ENCODE assay signal across 17 cellular contexts in the genomic region with DNA sequence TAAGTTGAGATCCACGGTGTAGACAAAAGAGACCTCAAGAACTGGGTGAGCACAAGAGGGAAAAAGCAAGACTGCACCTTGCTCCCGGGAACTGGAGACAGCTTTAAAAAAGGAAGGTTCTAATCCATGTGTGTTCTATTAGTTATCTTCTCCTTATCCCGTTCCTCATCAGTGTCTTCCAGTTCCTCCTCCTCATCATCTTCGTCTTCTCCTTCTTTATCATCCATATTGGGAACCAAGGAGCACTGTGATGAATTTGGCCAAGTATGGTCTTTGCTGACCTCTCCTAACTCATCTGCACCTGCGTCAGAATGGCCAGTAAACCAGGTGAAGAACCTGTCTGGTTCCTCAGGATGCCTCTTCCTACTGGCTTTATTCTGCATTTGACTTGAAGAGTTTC. TPM values are rescaled to one million over a fixed set of nuclear protein-coding genes. Genes with fewer than 3 reads are reported as not detected.
DNase-seq lines count a peak whose midpoint lies in the region; ATAC-seq and TF ChIP-seq lines count a peak whose summit lies in the region.
"Had no signal": no experiment of that assay in that cellular context is flagged by ENCODE, and none has a peak within 500 bp of the region (broad histone marks: within the 10 kb centered on the region; RNA-seq: fewer than 3 reads in every experiment).

No MANE protein-coding gene starts in this region.

- H3K27ac Mint-ChIP-seq in stimulated activated naive CD8-positive, alpha-beta T cell treated with anti-CD3 and anti-CD28 coated beads, Interleukin-15, Interleukin-2, amounts not matched to agents 100 ng/mL and 50 ng/mL, for 24 hours: peak overlapping the region; percentile 39
- no peak overlapping the region for H3K27ac Mint-ChIP-seq in stimulated activated naive CD8-positive, alpha-beta T cell treated with anti-CD3 and anti-CD28 coated beads, Interleukin-15, amount 100 ng/mL, for 72 hours
- H3K27ac Mint-ChIP-seq in immature natural killer cell: peak overlapping the region; percentile 88 to 96 (median 92)

- intact Hi-C loops in testis (cut with DNase I; ENCODE audit: low total_unique reads): no loop called here
- intact Hi-C loops in left ventricle myocardium superior (cut with micrococcal nuclease): no loop called here

- H3K4me3 Mint-ChIP-seq in stimulated activated naive CD8-positive, alpha-beta T cell treated with anti-CD3 and anti-CD28 coated beads, Interleukin-15, Interleukin-2, amounts not matched to agents 100 ng/mL and 50 ng/mL, for 24 hours: no peak overlapping the region
- H3K4me3 Mint-ChIP-seq in stimulated activated naive CD8-positive, alpha-beta T cell treated with anti-CD3 and anti-CD28 coated beads, Interleukin-15, amount 100 ng/mL, for 72 hours: no peak overlapping the region
- H3K4me3 Mint-ChIP-seq in immature natural killer cell: peak overlapping the region in 4 of 5 donors; percentile 7 to 63 (median 36)

- H3K36me3 ChIP-seq in RWPE2 (ENCODE audit: low read depth): peaks cover 18% of the 10 kb centered on the region
- no peaks in the 10 kb centered on the region for H3K36me3 ChIP-seq in testis (ENCODE audit: low read depth, missing control alignments)

- peaks cover 31% of the 10 kb centered on the region for H3K36me3 Mint-ChIP-seq in stimulated activated naive CD8-positive, alpha-beta T cell treated with anti-CD3 and anti-CD28 coated beads, Interleukin-15, Interleukin-2, amounts not matched to agents 100 ng/mL and 50 ng/mL, for 24 hours (ENCODE audit: low read depth)
- peaks cover 0 to 11% (median 0%) of the 10 kb centered on the region in 3 donors for H3K36me3 Mint-ChIP-seq in immature natural killer cell

- H3K27ac ChIP-seq in RWPE2 (ENCODE audit: poor library complexity, severe bottlenecking): no peak overlapping the region
- peak overlapping the region; percentile 16 to 76 for H3K27ac ChIP-seq in testis

- no peak overlapping the region for H3K4me3 ChIP-seq in RWPE2 (ENCODE audit: severe bottlenecking)
- no peak overlapping the region for H3K4me3 ChIP-seq in testis
- H3K4me3 ChIP-seq: GM12878 had no signal

- TF ChIP-seq CTCF in RWPE2 (IDR thresholded peaks at IDR 0.05; ENCODE audit: poor library complexity, severe bottlenecking) (no peak), testis (IDR thresholded peaks at IDR 0.05) (no peak)

- no peaks in the 10 kb centered on the region for H3K9me3 ChIP-seq in RWPE2 (ENCODE audit: severe bottlenecking)
- no peaks in the 10 kb centered on the region for H3K9me3 ChIP-seq in testis
- H3K9me3 ChIP-seq: Caco-2 had no signal

- DNase-seq in stimulated activated naive CD8-positive, alpha-beta T cell treated with anti-CD3 and anti-CD28 coated beads, Interleukin-15, amount 100 ng/mL, for 72 hours: no peak
- peak; percentile 2 for DNase-seq in RWPE2 (ENCODE audit: low spot score)
- no peak for DNase-seq in immature natural killer cell
- DNase-seq in testis: no peak
- no peak for DNase-seq in AG20443 (ENCODE audit: low spot score)
- no peak for DNase-seq in stimulated activated CD4-positive, alpha-beta T cell treated with anti-CD3 and anti-CD28 coated beads, Interleukin-15, amount 100 ng/mL, for 24 hours
- DNase-seq in left ventricle myocardium superior: no peak
- DNase-seq: ACHN, Caco-2, IMR-90, Kasumi-1, NCI-H2029 treated with DMSO at 0.1 percent for 48 hours, NCI-H510A treated with DMSO at 0.1 percent for 48 hours, SHP77 treated with DMSO at 0.1 percent for 48 hours had no signal

- no peak for TF ChIP-seq POLR2A in testis (IDR thresholded peaks at IDR 0.05)

- H3K27me3 ChIP-seq in RWPE2 (ENCODE audit: insufficient read depth, poor library complexity, severe bottlenecking) (no peaks in the 10 kb centered on the region), testis (no peaks in the 10 kb centered on the region)

- H3K4me1 ChIP-seq in RWPE2 (ENCODE audit: insufficient read depth, poor library complexity, severe bottlenecking): no peaks in the 10 kb centered on the region
- peaks cover 24% of the 10 kb centered on the region for H3K4me1 ChIP-seq in testis
- H3K4me1 ChIP-seq: Caco-2 had no signal

- H3K27me3 Mint-ChIP-seq in stimulated activated naive CD8-positive, alpha-beta T cell treated with anti-CD3 and anti-CD28 coated beads, Interleukin-15, Interleukin-2, amounts not matched to agents 100 ng/mL and 50 ng/mL, for 24 hours: no peaks in the 10 kb centered on the region
- H3K27me3 Mint-ChIP-seq in stimulated activated naive CD8-positive, alpha-beta T cell treated with anti-CD3 and anti-CD28 coated beads, Interleukin-15, amount 100 ng/mL, for 72 hours: no peaks in the 10 kb centered on the region
- peaks cover 0 to 3% (median 1%) of the 10 kb centered on the region in 3 donors for H3K27me3 Mint-ChIP-seq in immature natural killer cell (ENCODE audit: low read depth in 3 of 3)

- no peak for ATAC-seq in stimulated activated naive CD8-positive, alpha-beta T cell treated with anti-CD3 and anti-CD28 coated beads, Interleukin-15, amount 100 ng/mL, for 72 hours
- no peak for ATAC-seq in RWPE2 (ENCODE audit: low read depth)
- ATAC-seq in left ventricle myocardium superior: no peak
- ATAC-seq: GM12878, HCT116 had no signal

- no peaks in the 10 kb centered on the region for H3K9me3 Mint-ChIP-seq in stimulated activated naive CD8-positive, alpha-beta T cell treated with anti-CD3 and anti-CD28 coated beads, Interleukin-15, Interleukin-2, amounts not matched to agents 100 ng/mL and 50 ng/mL, for 24 hours
- no peaks in the 10 kb centered on the region for H3K9me3 Mint-ChIP-seq in stimulated activated naive CD8-positive, alpha-beta T cell treated with anti-CD3 and anti-CD28 coated beads, Interleukin-15, amount 100 ng/mL, for 72 hours
- H3K9me3 Mint-ChIP-seq in immature natural killer cell: no peaks in the 10 kb centered on the region

- 70 to 87% methylated on average over 5 of the region's 5 CpGs for WGBS in testis, 2 donors

- peaks cover 65% of the 10 kb centered on the region for H3K4me1 Mint-ChIP-seq in stimulated activated naive CD8-positive, alpha-beta T cell treated with anti-CD3 and anti-CD28 coated beads, Interleukin-15, Interleukin-2, amounts not matched to agents 100 ng/mL and 50 ng/mL, for 24 hours (ENCODE audit: low read depth)
- H3K4me1 Mint-ChIP-seq in stimulated activated naive CD8-positive, alpha-beta T cell treated with anti-CD3 and anti-CD28 coated beads, Interleukin-15, amount 100 ng/mL, for 72 hours: peaks cover 52% of the 10 kb centered on the region
- peaks cover 57 to 75% of the 10 kb centered on the region in 2 donors for H3K4me1 Mint-ChIP-seq in immature natural killer cell

RNA-seq across cellular contexts. Expression of a gene that starts 22.1 kb away (rescaled TPM):
- 10 to 100 TPM; 14.1 to 62.7 (median 14.8) TPM for polyA plus RNA-seq in immature natural killer cell
- 100 to 1,000 TPM; 193 to 207 TPM for total RNA-seq in testis
- polyA plus RNA-seq in testis (ENCODE audit: insufficient read depth, low read depth, low replicate concordance): 116 TPM
- 37.0 TPM for total RNA-seq in left ventricle myocardium superior

RNA-seq across cellular contexts. Expression of a gene that starts 35.4 kb away (rescaled TPM):
- 10 to 100 TPM; 39.1 to 60.7 (median 57.3) TPM for polyA plus RNA-seq in immature natural killer cell
- total RNA-seq in testis: 10 to 100 TPM; 38.2 to 47.6 TPM
- 36.8 TPM for polyA plus RNA-seq in testis (ENCODE audit: insufficient read depth, low read depth, low replicate concordance)
- total RNA-seq in left ventricle myocardium superior: 17.3 TPM

RNA-seq across cellular contexts. Expression of a gene that starts 50.5 kb away (rescaled TPM):
- 1 to 10 TPM; 1.5 to 7.0 (median 3.3) TPM for polyA plus RNA-seq in immature natural killer cell
- 10 to 100 TPM; 73.8 to 81.0 TPM for total RNA-seq in testis
- polyA plus RNA-seq in testis (ENCODE audit: insufficient read depth, low read depth, low replicate concordance): 72.2 TPM
- total RNA-seq in left ventricle myocardium superior: 11.6 TPM

Comparison
In these comparisons a context has a peak if more than half of its experiments do, and no peak if none do; other contexts are left out.
1. H3K27ac Mint-ChIP-seq: peak in stimulated activated naive CD8-positive, alpha-beta T cell treated with anti-CD3 and anti-CD28 coated beads, Interleukin-15, Interleukin-2, amounts not matched to agents 100 ng/mL and 50 ng/mL, for 24 hours (single experiment) and immature natural killer cell (6 of 6); none in stimulated activated naive CD8-positive, alpha-beta T cell treated with anti-CD3 and anti-CD28 coated beads, Interleukin-15, amount 100 ng/mL, for 72 hours (0 of 2).
2. H3K4me3 Mint-ChIP-seq: peak in immature natural killer cell (4 of 5); none in stimulated activated naive CD8-positive, alpha-beta T cell treated with anti-CD3 and anti-CD28 coated beads, Interleukin-15, Interleukin-2, amounts not matched to agents 100 ng/mL and 50 ng/mL, for 24 hours (single experiment) and stimulated activated naive CD8-positive, alpha-beta T cell treated with anti-CD3 and anti-CD28 coated beads, Interleukin-15, amount 100 ng/mL, for 72 hours (0 of 2).